Comparison of ENCODE assay signal across 25 cellular contexts in genomic region chr4:154126276-154126675, GRCh38.
DNase-seq lines count a peak whose midpoint lies in the region; ATAC-seq, FAIRE-seq and TF ChIP-seq lines count a peak whose summit lies in the region.
"Had no signal": no experiment of that assay in that cellular context is flagged by ENCODE, and none has a peak within 500 bp of the region (broad histone marks: within the 10 kb centered on the region; RNA-seq: fewer than 3 reads in every experiment).

No MANE protein-coding gene starts in this region.

- FAIRE-seq in bronchial epithelial cell (lab: Jason Lieb, UNC): no peak
- FAIRE-seq: GM12878, GM18507, H54 had no signal

- H3K9me3 Mint-ChIP-seq in MCF 10A (ENCODE audit: unreplicated experiment) (no peaks in the 10 kb centered on the region), CD14-positive monocyte (peaks cover 7 to 15% (median 9%) of the 10 kb centered on the region in 7 donors)
- no peaks in the 10 kb centered on the region for H3K9me3 Mint-ChIP-seq in activated CD4-positive, alpha-beta memory T cell treated with anti-CD3 and anti-CD28 coated beads for 36 hours
- H3K9me3 Mint-ChIP-seq: CD4-positive, alpha-beta T cell had no signal

- H3K36me3 ChIP-seq in breast epithelium: no peaks in the 10 kb centered on the region
- no peaks in the 10 kb centered on the region for H3K36me3 ChIP-seq in bronchial epithelial cell (ENCODE audit: control insufficient read depth, insufficient read depth, low read length)
- H3K36me3 ChIP-seq: BE2C had no signal

- no peak for TF ChIP-seq POLR2A in breast epithelium (IDR thresholded peaks at IDR 0.05)

- POLR2A ChIA-PET in MCF 10A (lab: Yijun Ruan, JAX): no interaction called here
- POLR2A ChIA-PET in activated CD4-positive, alpha-beta memory T cell treated with anti-CD3 and anti-CD28 coated beads for 36 hours (lab: Charles Lee): no interaction called here

- H3K4me1 ChIP-seq in breast epithelium (no peaks in the 10 kb centered on the region), foreskin keratinocyte (peaks cover 4% of the 10 kb centered on the region)
- H3K4me1 ChIP-seq: BE2C, Caco-2 had no signal

- H3K27ac ChIP-seq in breast epithelium (no peak overlapping the region), foreskin keratinocyte (no peak overlapping the region)
- H3K27ac ChIP-seq: 22Rv1, KMS-11 had no signal

- peak; percentile 33 for ATAC-seq in foreskin keratinocyte
- ATAC-seq: GM12878 had no signal

- DNase-seq in MCF 10A (ENCODE audit: unreplicated experiment) (peak; percentile 18), breast epithelium (ENCODE audit: low spot score in 2 of 2) (no peak), bronchial epithelial cell (ENCODE audit: low read depth) (peak; percentile 33), foreskin keratinocyte (peak in 1 of 2 donors; percentile 15), cerebellar nuclear complex (lab: John Stamatoyannopoulos, UW) (no peak), GM19238 (ENCODE audit: insufficient read length, low spot score) (no peak), CD14-positive monocyte (ENCODE audit: low spot score) (no peak)
- DNase-seq in activated CD4-positive, alpha-beta memory T cell treated with anti-CD3 and anti-CD28 coated beads for 36 hours: no peak
- DNase-seq: BE2C; Caco-2; CD4-positive, alpha-beta T cell; DMS153; GF-D8; NCI-H1417 treated with DMSO at 0.1 percent for 48 hours; NCI-H187 treated with DMSO at 0.1 percent for 48 hours; NCI-H2227 treated with DMSO at 0.1 percent for 48 hours; NCI-H524; NCI-H82; OCI-M1; SHP77 had no signal

- H3K4me3 Mint-ChIP-seq in MCF 10A (ENCODE audit: unreplicated experiment): no peak overlapping the region
- H3K4me3 Mint-ChIP-seq in activated CD4-positive, alpha-beta memory T cell treated with anti-CD3 and anti-CD28 coated beads for 36 hours: no peak overlapping the region
- no peak overlapping the region for H3K4me3 Mint-ChIP-seq in CD14-positive monocyte
- H3K4me3 Mint-ChIP-seq: CD4-positive, alpha-beta T cell had no signal

- H3K27ac Mint-ChIP-seq in MCF 10A (ENCODE audit: low read depth, unreplicated experiment): no peak overlapping the region
- H3K27ac Mint-ChIP-seq in activated CD4-positive, alpha-beta memory T cell treated with anti-CD3 and anti-CD28 coated beads for 36 hours: no peak overlapping the region
- H3K27ac Mint-ChIP-seq in CD14-positive monocyte: no peak overlapping the region
- H3K27ac Mint-ChIP-seq: CD4-positive, alpha-beta T cell had no signal

- H3K27me3 ChIP-seq in breast epithelium (no peaks in the 10 kb centered on the region), bronchial epithelial cell (ENCODE audit: control insufficient read depth, insufficient read depth, low read length) (no peaks in the 10 kb centered on the region), foreskin keratinocyte (no peaks in the 10 kb centered on the region)
- H3K27me3 ChIP-seq: BE2C had no signal

- H3K4me3 ChIP-seq in breast epithelium (no peak overlapping the region), bronchial epithelial cell (ENCODE audit: low read depth, low read length) (no peak overlapping the region)
- H3K4me3 ChIP-seq: GM12878 had no signal

- H3K4me1 Mint-ChIP-seq in MCF 10A (ENCODE audit: insufficient read depth, unreplicated experiment): peaks cover 17% of the 10 kb centered on the region
- no peaks in the 10 kb centered on the region for H3K4me1 Mint-ChIP-seq in activated CD4-positive, alpha-beta memory T cell treated with anti-CD3 and anti-CD28 coated beads for 36 hours (ENCODE audit: low read depth)
- no peaks in the 10 kb centered on the region for H3K4me1 Mint-ChIP-seq in CD14-positive monocyte

- intact Hi-C loops in MCF 10A (cut with micrococcal nuclease): no loop called here
- intact Hi-C loops in breast epithelium (cut with DNase I; ENCODE audit: low total_unique reads): no loop called here
- intact Hi-C loops in activated CD4-positive, alpha-beta memory T cell treated with anti-CD3 and anti-CD28 coated beads for 36 hours (cut with micrococcal nuclease): no loop called here
- intact Hi-C loops in CD14-positive monocyte (cut with micrococcal nuclease): no loop called here

- no peak for TF ChIP-seq CTCF in MCF 10A (IDR thresholded peaks at IDR 0.05; ENCODE audit: unreplicated experiment)
- TF ChIP-seq CTCF in breast epithelium (IDR thresholded peaks at IDR 0.05): no peak
- TF ChIP-seq CTCF in bronchial epithelial cell (IDR thresholded peaks at IDR 0.05; ENCODE audit: insufficient read depth, low read length, severe bottlenecking): no peak
- TF ChIP-seq CTCF in foreskin keratinocyte (conservative IDR thresholded peaks at IDR 0.05): no peak
- TF ChIP-seq CTCF in CD14-positive monocyte (IDR thresholded peaks at IDR 0.05): no peak

- H3K9me3 ChIP-seq in breast epithelium: peaks cover 0 to 8% of the 10 kb centered on the region in 2 donors
- H3K9me3 ChIP-seq: BE2C, Caco-2 had no signal

- H3K36me3 Mint-ChIP-seq in MCF 10A (ENCODE audit: insufficient read depth, unreplicated experiment) (no peaks in the 10 kb centered on the region), CD14-positive monocyte (no peaks in the 10 kb centered on the region)
- no peaks in the 10 kb centered on the region for H3K36me3 Mint-ChIP-seq in activated CD4-positive, alpha-beta memory T cell treated with anti-CD3 and anti-CD28 coated beads for 36 hours

- H3K27me3 Mint-ChIP-seq in MCF 10A (ENCODE audit: insufficient read depth, unreplicated experiment) (no peaks in the 10 kb centered on the region), CD14-positive monocyte (ENCODE audit: low read depth in 3 of 3) (peaks cover 0 to 2% (median 0%) of the 10 kb centered on the region in 3 donors)
- peaks cover 9% of the 10 kb centered on the region for H3K27me3 Mint-ChIP-seq in activated CD4-positive, alpha-beta memory T cell treated with anti-CD3 and anti-CD28 coated beads for 36 hours

- CTCF ChIA-PET in MCF 10A (lab: Yijun Ruan, JAX): interaction anchor here (1.0 kb wide), 1 partner anchor 341 kb away, joined by 3 read pairs; no protein-coding TSS in a partner anchor
- CTCF ChIA-PET in activated CD4-positive, alpha-beta memory T cell treated with anti-CD3 and anti-CD28 coated beads for 36 hours (lab: Charles Lee): no interaction called here

- BruUV-seq in MCF 10A (replicated peaks; lab: Mats Ljungman, UMichigan): no TSS peak

Comparison
In these comparisons a context has a peak if more than half of its experiments do, and no peak if none do; other contexts are left out.
1. DNase-seq: peak in MCF 10A (single experiment) and bronchial epithelial cell (single experiment); none in breast epithelium (0 of 2), activated CD4-positive, alpha-beta memory T cell treated with anti-CD3 and anti-CD28 coated beads for 36 hours (single experiment), cerebellar nuclear complex (0 of 2), GM19238 (single experiment) and CD14-positive monocyte (single experiment).